In the genomic region with DNA sequence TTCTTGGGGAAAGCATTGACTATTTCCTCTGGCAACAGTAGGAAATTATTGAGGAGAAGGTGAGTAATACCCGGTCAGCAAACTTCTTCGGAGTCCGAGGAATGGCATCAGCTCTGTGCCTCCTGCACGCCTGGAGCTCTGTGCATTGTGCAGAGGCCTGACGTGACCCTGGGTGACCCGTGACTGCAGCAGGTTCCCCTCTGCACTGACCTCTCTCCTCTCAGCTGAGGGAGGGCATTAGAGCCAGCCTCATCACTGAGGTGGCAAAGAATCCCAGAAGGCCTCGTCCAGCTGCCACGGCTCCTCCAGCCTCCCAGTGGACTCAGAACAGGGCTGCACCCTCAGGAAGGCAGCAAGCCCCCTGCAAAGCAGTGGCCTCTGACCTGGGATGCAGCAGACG, we compare ENCODE assay signal across 23 cellular contexts.
"Had no signal": no experiment of that assay in that cellular context is flagged by ENCODE, and none has a peak within 500 bp of the region (broad histone marks: within the 10 kb centered on the region; RNA-seq: fewer than 3 reads in every experiment).

No MANE protein-coding gene starts in this region.

- FAIRE-seq: astrocyte, islet of Langerhans, pancreas had no signal

- H3K36me3 Mint-ChIP-seq: activated naive CD4-positive, alpha-beta T cell treated with anti-CD3 and anti-CD28 coated beads, Interleukin-2, amount 10 ng/mL, durations not matched to agents 7 days and 5 days; natural killer cell had no signal

- H3K27ac Mint-ChIP-seq: activated CD4-positive, alpha-beta memory T cell treated with anti-CD3 and anti-CD28 coated beads, Interleukin-2, amount 10 ng/mL, durations not matched to agents 7 days and 5 days; activated CD4-positive, alpha-beta T cell treated with anti-CD3 and anti-CD28 coated beads, Interleukin-2, amount 10 ng/mL, durations not matched to agents 24 days and 14 days; activated naive CD4-positive, alpha-beta T cell treated with anti-CD3 and anti-CD28 coated beads, Interleukin-2, amount 10 ng/mL, durations not matched to agents 7 days and 5 days; activated T-cell treated with anti-CD3 and anti-CD28 coated beads, Interleukin-2, amount 50 U/mL, for 24 hours; natural killer cell had no signal

- H3K27me3 ChIP-seq: esophagus muscularis mucosa, foreskin keratinocyte, left lung, pancreas, right atrium auricular region, spleen, suprapubic skin, transverse colon had no signal

- H3K4me1 Mint-ChIP-seq: activated CD4-positive, alpha-beta memory T cell treated with anti-CD3 and anti-CD28 coated beads, Interleukin-2, amount 10 ng/mL, durations not matched to agents 7 days and 5 days had no signal

- H3K4me1 ChIP-seq: foreskin keratinocyte had no signal

- H3K27ac ChIP-seq: esophagus muscularis mucosa, foreskin keratinocyte, left lung, pancreas, right atrium auricular region, spleen, suprapubic skin, transverse colon had no signal

- H3K4me3 ChIP-seq: esophagus muscularis mucosa, left lung, lung, pancreas, right atrium auricular region, spleen, suprapubic skin, transverse colon had no signal

- H3K36me3 ChIP-seq: esophagus muscularis mucosa, left lung, pancreas, right atrium auricular region, spleen, suprapubic skin, transverse colon had no signal

- ATAC-seq: foreskin keratinocyte, natural killer cell had no signal

- H3K9me3 ChIP-seq: pancreas had no signal

- H3K4me3 Mint-ChIP-seq: activated CD4-positive, alpha-beta memory T cell treated with anti-CD3 and anti-CD28 coated beads, Interleukin-2, amount 10 ng/mL, durations not matched to agents 7 days and 5 days; activated CD4-positive, alpha-beta T cell treated with anti-CD3 and anti-CD28 coated beads, Interleukin-2, amount 10 ng/mL, durations not matched to agents 24 days and 14 days; activated naive CD4-positive, alpha-beta T cell treated with anti-CD3 and anti-CD28 coated beads, Interleukin-2, amount 10 ng/mL, durations not matched to agents 7 days and 5 days; activated T-cell treated with anti-CD3 and anti-CD28 coated beads, Interleukin-2, amount 50 U/mL, for 24 hours; natural killer cell had no signal

- H3K27me3 Mint-ChIP-seq: activated T-cell treated with anti-CD3 and anti-CD28 coated beads, Interleukin-2, amount 50 U/mL, for 24 hours had no signal

- DNase-seq: activated CD4-positive, alpha-beta memory T cell treated with anti-CD3 and anti-CD28 coated beads, Interleukin-2, amount 10 ng/mL, durations not matched to agents 7 days and 5 days; activated CD4-positive, alpha-beta T cell treated with anti-CD3 and anti-CD28 coated beads, Interleukin-2, amount 10 ng/mL, durations not matched to agents 24 days and 14 days; activated CD4-positive, CD25-positive, alpha-beta regulatory T cell treated with anti-CD3 and anti-CD28 coated beads, Interleukin-2, amount 50 U/mL, for 72 hours; activated CD8-positive, alpha-beta memory T cell treated with anti-CD3 and anti-CD28 coated beads, Interleukin-2, amount 50 U/mL, for 48 hours; activated gamma-delta T cell; activated naive CD4-positive, alpha-beta T cell treated with anti-CD3 and anti-CD28 coated beads, Interleukin-2, amount 10 ng/mL, durations not matched to agents 7 days and 5 days; activated T-cell treated with anti-CD3 and anti-CD28 coated beads, Interleukin-2, amount 50 U/mL, for 24 hours; amniotic stem cell; central memory CD4-positive, alpha-beta T cell; foreskin keratinocyte; left lung; mesendoderm; natural killer cell; pancreas; spleen; stimulated activated naive CD4-positive, alpha-beta T cell; transverse colon had no signal

- H3K9me3 Mint-ChIP-seq: natural killer cell had no signal
